14 cellular contexts compared by ENCODE assay signal in the genomic region with DNA sequence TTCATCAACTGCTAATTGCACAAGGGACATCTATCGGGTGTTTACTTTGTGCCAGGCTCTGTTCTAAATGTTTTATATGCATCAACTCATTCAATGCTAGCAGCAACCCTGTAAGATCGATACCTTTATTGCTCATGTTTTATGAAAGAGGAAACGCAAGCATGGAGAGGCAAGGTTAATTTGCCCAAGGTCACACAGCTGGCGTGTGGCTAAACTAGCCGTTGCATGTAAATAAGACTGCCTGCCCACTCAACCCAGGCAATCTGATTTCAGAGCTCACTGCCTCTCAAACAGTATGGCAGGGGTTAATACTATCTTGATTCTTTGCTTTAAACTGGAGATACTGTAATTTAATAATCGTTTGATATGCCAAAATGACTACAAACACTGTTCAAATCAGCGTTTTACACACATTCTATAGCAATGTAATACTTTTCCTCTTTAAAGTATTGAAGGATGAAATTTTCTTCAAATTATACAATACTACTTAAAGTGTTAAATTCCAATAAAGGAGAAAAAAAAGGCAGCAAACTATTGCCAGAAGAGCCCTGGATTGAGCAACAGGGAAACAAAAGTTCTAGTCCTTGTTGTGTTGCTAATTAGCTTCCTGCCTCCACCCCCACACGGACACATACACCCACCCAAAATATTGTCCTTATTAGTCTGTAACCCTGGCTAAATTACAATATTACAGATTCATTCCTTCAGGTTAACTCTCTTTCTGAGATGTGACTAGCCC. TPM values are rescaled to one million over a fixed set of nuclear protein-coding genes. Genes with fewer than 3 reads are reported as not detected.
DNase-seq lines count a peak whose midpoint lies in the region; ATAC-seq, FAIRE-seq and TF ChIP-seq lines count a peak whose summit lies in the region.
"Had no signal": no experiment of that assay in that cellular context is flagged by ENCODE, and none has a peak within 500 bp of the region (broad histone marks: within the 10 kb centered on the region; RNA-seq: fewer than 3 reads in every experiment).

No MANE protein-coding gene starts in this region.

- peaks cover 2% of the 10 kb centered on the region for H3K36me3 Mint-ChIP-seq in T-helper 2 cell treated with Interferon-gamma antibody and Interleukin-4, amounts not matched to agents 5 μg/mL and 100 μg/mL, for 36 hours (ENCODE audit: low read depth)

- ATAC-seq in GM18868 (IDR thresholded peaks at IDR 0.05; ENCODE audit: unreplicated experiment) (peak; percentile 71), GM21737 (IDR thresholded peaks at IDR 0.05; ENCODE audit: unreplicated experiment) (peak; percentile 80), HG03558 (IDR thresholded peaks at IDR 0.05; ENCODE audit: extremely low read depth, unreplicated experiment) (peak; percentile 61), PC-3 (no peak)

- H3K4me3 ChIP-seq in H1 (ENCODE audit: extremely low read depth in 1 of 4, insufficient read depth in 2 of 4, low read depth in 3 of 4, low read length in 4 of 4), result peak overlapping the region in 1 of 4 experiments; percentile 19; a peak in 1 of 8 replicates
- no peak overlapping the region for H3K4me3 ChIP-seq in PC-3 (ENCODE audit: low read length)

- H2BK12ac ChIP-seq in H1 (ENCODE audit: low read depth, low read length), result 0 out of 2 replicates have a peak overlapping the region, but pooled peaks have one; percentile 2

- H3K36me3 ChIP-seq in H1 (ENCODE audit: control insufficient read depth in 2 of 4, insufficient read depth in 4 of 4, low read length in 3 of 4) (no peaks in the 10 kb centered on the region), PC-3 (ENCODE audit: low read depth, low read length) (no peaks in the 10 kb centered on the region)

- no peak overlapping the region for H3K4me3 Mint-ChIP-seq in T-helper 2 cell treated with Interferon-gamma antibody and Interleukin-4, amounts not matched to agents 5 μg/mL and 100 μg/mL, for 36 hours
- H3K4me3 Mint-ChIP-seq: nephron progenitor cell; stimulated activated naive CD8-positive, alpha-beta T cell treated with anti-CD3 and anti-CD28 coated beads, Interleukin-15, Interleukin-2, amounts not matched to agents 100 ng/mL and 50 ng/mL, for 24 hours had no signal

- no peak overlapping the region for H2BK15ac ChIP-seq in H1 (ENCODE audit: low read length)

- H3K23ac ChIP-seq in H1 (ENCODE audit: insufficient read length), result no peak overlapping the region

- no peak overlapping the region for H3K27ac ChIP-seq in H1 (ENCODE audit: low read depth, low read length)
- no peak overlapping the region for H3K27ac ChIP-seq in PC-3 (ENCODE audit: low read length)
- H3K27ac ChIP-seq: epithelial cell of prostate had no signal

- intact Hi-C loops in PC-3 (cut with micrococcal nuclease), result no loop called here

- H3K23me2 ChIP-seq in H1 (ENCODE audit: low read depth, low read length), result peaks cover 2% of the 10 kb centered on the region; the same call in 1 of the 2 replicates

- H3F3A ChIP-seq in PC-3 (ENCODE audit: low read length, unreplicated experiment), result no peaks in the 10 kb centered on the region

- no peak overlapping the region for H3K14ac ChIP-seq in H1 (ENCODE audit: insufficient read length)

- no peaks in the 10 kb centered on the region for H3K9me3 ChIP-seq in H1 (ENCODE audit: insufficient read depth in 2 of 2, low read depth in 1 of 2, low read length in 1 of 2)
- no peaks in the 10 kb centered on the region for H3K9me3 ChIP-seq in PC-3 (ENCODE audit: low read length)

- H3K79me2 ChIP-seq in H1 (ENCODE audit: control insufficient read depth in 1 of 2, insufficient read depth in 2 of 2, low read length in 2 of 2) (no peaks in the 10 kb centered on the region), PC-3 (ENCODE audit: low read length) (no peaks in the 10 kb centered on the region)

- 0 out of 2 replicates have a peak, but pooled peaks cover 3% of the 10 kb centered on the region for H3K9me2 ChIP-seq in PC-3 (replicated peaks; ENCODE audit: low read length)

- no peak overlapping the region for H2BK20ac ChIP-seq in H1 (ENCODE audit: low read length)

- no peak overlapping the region for H3K27ac Mint-ChIP-seq in T-helper 2 cell treated with Interferon-gamma antibody and Interleukin-4, amounts not matched to agents 5 μg/mL and 100 μg/mL, for 36 hours
- H3K27ac Mint-ChIP-seq: nephron progenitor cell; stimulated activated naive CD8-positive, alpha-beta T cell treated with anti-CD3 and anti-CD28 coated beads, Interleukin-15, Interleukin-2, amounts not matched to agents 100 ng/mL and 50 ng/mL, for 24 hours had no signal

- no peak overlapping the region for H3K18ac ChIP-seq in H1 (ENCODE audit: extremely low read depth, low read length)

- H3K4me2 ChIP-seq in H1 (ENCODE audit: insufficient read depth in 1 of 2, low read depth in 2 of 2, low read length in 2 of 2) (peak overlapping the region; percentile 3 to 53), PC-3 (ENCODE audit: low read length) (no peak overlapping the region)

- H4K5ac ChIP-seq in H1 (ENCODE audit: insufficient read length, low read depth, low read length), result no peak overlapping the region

- no peak overlapping the region; the same call in 1 of the 2 replicates for H2BK5ac ChIP-seq in H1 (ENCODE audit: low read depth, low read length)

- no peaks in the 10 kb centered on the region for H3K27me3 ChIP-seq in H1 (replicated peaks in 1 of 4; ENCODE audit: control insufficient read depth in 3 of 4, extremely low read depth in 1 of 4, insufficient read depth in 3 of 4, low read length in 3 of 4)
- peaks cover 55% of the 10 kb centered on the region for H3K27me3 ChIP-seq in PC-3 (ENCODE audit: low read length)

- TF ChIP-seq EP300 in H1 (IDR thresholded peaks at IDR 0.05; ENCODE audit: borderline replicate concordance in 1 of 2, low read depth in 2 of 2, low read length in 2 of 2), result no peak

- POLR2A ChIA-PET in H1 (lab: Charles Lee; ENCODE audit: partially characterized antibody), result interaction anchor here (0.7 to 1.5 kb wide), 3 partner anchors 43 to 103 kb away, joined by 3 to 4 read pairs (median 3); partner anchors contain the start of gene PPM1A
- POLR2A ChIA-PET in PC-3 (lab: Charles Lee; ENCODE audit: unreplicated experiment), result no interaction called here

- H3K4me1 ChIP-seq in H1 (replicated peaks in 1 of 4; ENCODE audit: control insufficient read depth in 3 of 4, insufficient read depth in 4 of 4, low read length in 3 of 4) (peaks cover 0 to 10% (median 5%) of the 10 kb centered on the region in 4 experiments; a peak in 4 of 7 replicates), PC-3 (ENCODE audit: insufficient read depth, low read length) (no peaks in the 10 kb centered on the region)

- no peak overlapping the region for H4K8ac ChIP-seq in H1 (ENCODE audit: extremely low read depth, insufficient read depth, low read length)

- peaks cover 21% of the 10 kb centered on the region for H3K27me3 Mint-ChIP-seq in T-helper 2 cell treated with Interferon-gamma antibody and Interleukin-4, amounts not matched to agents 5 μg/mL and 100 μg/mL, for 36 hours (ENCODE audit: low read depth)

- H2AFZ ChIP-seq in H1 (ENCODE audit: low read length) (peak overlapping the region; percentile 96), PC-3 (ENCODE audit: low read length) (no peak overlapping the region)

- TF ChIP-seq RAD21 in H1 (IDR thresholded peaks at IDR 0.05 in 1 of 2, conservative IDR thresholded peaks at IDR 0.05 in 1 of 2; ENCODE audit: low read depth in 2 of 2, low read length in 2 of 2), result no peak

- H3K4ac ChIP-seq in H1 (replicated peaks; ENCODE audit: insufficient read length, low read depth, low read length), result no peak overlapping the region

- BruUV-seq in PC-3 (replicated peaks; lab: Mats Ljungman, UMichigan), result no TSS peak

- DNase-seq in H1 (ENCODE audit: low read depth in 1 of 2, low spot score in 2 of 2) (no peak), PC-3 (no peak), NCI-H1930 (lab: John Stamatoyannopoulos, UW) (no peak)
- DNase-seq in T-helper 2 cell treated with Interferon-gamma antibody and Interleukin-4, amounts not matched to agents 5 μg/mL and 100 μg/mL, for 36 hours (ENCODE audit: low spot score), result no peak
- no peak for DNase-seq in stimulated activated CD4-positive, alpha-beta T cell treated with anti-CD3 and anti-CD28 coated beads, Interleukin-2, amount 100 ng/mL, for 24 hours
- DNase-seq: activated T-cell treated with anti-CD3 and anti-CD28 coated beads, Interleukin-2, amount 50 U/mL, for 1 hour; NCI-H446 treated with DMSO at 0.1 percent for 48 hours; nephron progenitor cell had no signal

- TF ChIP-seq CTCF in H1 (IDR thresholded peaks at IDR 0.05; ENCODE audit: control extremely low read depth in 1 of 3, insufficient read depth in 1 of 3, low read depth in 1 of 3, low read length in 3 of 3) (no peak), PC-3 (conservative IDR thresholded peaks at IDR 0.05; ENCODE audit: low read depth, low read length) (no peak)

- no peak for FAIRE-seq in H1 (lab: Jason Lieb, UNC)
- FAIRE-seq: G401.6 had no signal

- TF ChIP-seq POLR2A in H1 (IDR thresholded peaks at IDR 0.05; ENCODE audit: control extremely low read depth in 1 of 2, low read depth in 2 of 2, low read length in 2 of 2), result no peak

- no peaks in the 10 kb centered on the region for H3K79me1 ChIP-seq in H1 (ENCODE audit: low read depth, low read length)

- H3K9me3 Mint-ChIP-seq in T-helper 2 cell treated with Interferon-gamma antibody and Interleukin-4, amounts not matched to agents 5 μg/mL and 100 μg/mL, for 36 hours, result peaks cover 14% of the 10 kb centered on the region

- no peak overlapping the region for H4K91ac ChIP-seq in H1 (replicated peaks; ENCODE audit: insufficient read length, low read length)

- no peaks in the 10 kb centered on the region for H4K20me1 ChIP-seq in H1 (replicated peaks in 1 of 2; ENCODE audit: control insufficient read depth in 1 of 2, insufficient read depth in 2 of 2, low read length in 2 of 2)
- no peaks in the 10 kb centered on the region for H4K20me1 ChIP-seq in PC-3 (ENCODE audit: low read length)

- WGBS in H1 (ENCODE audit: extremely low coverage in 1 of 2, insufficient coverage in 1 of 2, insufficient read length in 1 of 2, insufficient replicate concordance in 2 of 2, low coverage in 1 of 2, low lambda C conversion rate in 2 of 2, missing lambda C conversion rate in 1 of 2), 2 experiments, result 59% methylated on average over 8 of the region's 8 CpGs; no CpG with 5 or more reads in 1 of the 2 experiments

- CTCF ChIA-PET in H1 (lab: Charles Lee; ENCODE audit: partially characterized antibody), result interaction anchor here (1.2 to 1.4 kb wide), 3 partner anchors 11 to 627 kb away, joined by 3 read pairs; no protein-coding TSS in a partner anchor
- CTCF ChIA-PET in PC-3 (lab: Charles Lee), result no interaction called here

- H2BK120ac ChIP-seq in H1 (replicated peaks; ENCODE audit: low read depth, low read length), result no peak overlapping the region

- H3K56ac ChIP-seq in H1 (replicated peaks; ENCODE audit: insufficient read length, low read depth, low read length), result no peak overlapping the region

- H3K9ac ChIP-seq in H1 (replicated peaks in 1 of 4; ENCODE audit: extremely low read depth in 1 of 4, low read depth in 3 of 4, low read length in 3 of 4) (no peak overlapping the region), PC-3 (ENCODE audit: low read length) (no peak overlapping the region)

- peaks cover 9% of the 10 kb centered on the region for H3K4me1 Mint-ChIP-seq in T-helper 2 cell treated with Interferon-gamma antibody and Interleukin-4, amounts not matched to agents 5 μg/mL and 100 μg/mL, for 36 hours (ENCODE audit: low read depth)

- H2AK5ac ChIP-seq in H1 (ENCODE audit: low read depth, low read length), result no peak overlapping the region

RNA-seq across cellular contexts. Expression of gene DHRS7, which starts 39.1 kb away (rescaled TPM):
- total RNA-seq in H1 (2021; fragmentation: NEBNext Ultra II Directional; extraction: Animal tissue kit (Norgen Biotek cat#: 25700)), result 26.1 and 27.5 TPM in 2 replicates
- 10.8 and 23.9 TPM in 2 replicates for polyA plus RNA-seq in H1 (2011; rRNA removed)
- polyA plus RNA-seq in H1 (2011; cell fraction: cytosol; rRNA removed), result 17.6 TPM
- polyA plus RNA-seq in H1 (2011; cell fraction: nucleus; rRNA removed), result 17.3 TPM
- polyA plus RNA-seq in H1 (2012, experiment 1 of 2), result 24.1 to 26.0 TPM (median 25.1 TPM) in 4 replicates
- polyA plus RNA-seq in H1 (2012, experiment 2 of 2), result 4.8 TPM
- 40.6 TPM for polyA plus RNA-seq in H1 (2013, experiment 1 of 2)
- 50.4 TPM for polyA plus RNA-seq in H1 (2013, experiment 2 of 2)
- polyA minus RNA-seq in H1 (2011; rRNA and poly(A)+ RNA removed), result 7.5 and 7.8 TPM in 2 replicates
- 9.0 TPM for polyA minus RNA-seq in H1 (2011; cell fraction: cytosol; rRNA and poly(A)+ RNA removed)
- 10.7 TPM for polyA minus RNA-seq in H1 (2011; cell fraction: nucleus; rRNA and poly(A)+ RNA removed)
- total RNA-seq in PC-3 (2014; rRNA removed), result 236 and 266 TPM in 2 replicates

RNA-seq across cellular contexts. Expression of gene PPM1A, which starts 44.7 kb away (rescaled TPM):
- total RNA-seq in H1 (2021; fragmentation: NEBNext Ultra II Directional; extraction: Animal tissue kit (Norgen Biotek cat#: 25700)), result 45.2 and 51.2 TPM in 2 replicates
- 6.6 and 14.0 TPM in 2 replicates for polyA plus RNA-seq in H1 (2011; rRNA removed)
- polyA plus RNA-seq in H1 (2011; cell fraction: cytosol; rRNA removed), result 14.5 TPM
- 8.7 TPM for polyA plus RNA-seq in H1 (2011; cell fraction: nucleus; rRNA removed)
- polyA plus RNA-seq in H1 (2012, experiment 1 of 2), result 26.6 to 38.7 TPM (median 31.2 TPM) in 4 replicates
- polyA plus RNA-seq in H1 (2012, experiment 2 of 2), result 7.8 TPM
- 26.5 TPM for polyA plus RNA-seq in H1 (2013, experiment 1 of 2)
- polyA plus RNA-seq in H1 (2013, experiment 2 of 2), result 28.0 TPM
- 54.8 and 71.9 TPM in 2 replicates for polyA minus RNA-seq in H1 (2011; rRNA and poly(A)+ RNA removed)
- polyA minus RNA-seq in H1 (2011; cell fraction: cytosol; rRNA and poly(A)+ RNA removed), result 20.6 TPM
- polyA minus RNA-seq in H1 (2011; cell fraction: nucleus; rRNA and poly(A)+ RNA removed), result 26.6 TPM
- 69.3 and 69.4 TPM in 2 replicates for total RNA-seq in PC-3 (2014; rRNA removed)
